In genomic region chr13:24076636-24077035, GRCh38 we compare ENCODE assay signal across 16 cellular contexts.
DNase-seq lines count a peak whose midpoint lies in the region; ATAC-seq and TF ChIP-seq lines count a peak whose summit lies in the region.
"Had no signal": no experiment of that assay in that cellular context is flagged by ENCODE, and none has a peak within 500 bp of the region (broad histone marks: within the 10 kb centered on the region; RNA-seq: fewer than 3 reads in every experiment).

No MANE protein-coding gene starts in this region.

- H3K36me3 ChIP-seq in esophagus muscularis mucosa, result no peaks in the 10 kb centered on the region
- H3K36me3 ChIP-seq: thoracic aorta had no signal

- peaks cover 6% of the 10 kb centered on the region for H3K4me1 Mint-ChIP-seq in stimulated activated naive CD8-positive, alpha-beta T cell treated with anti-CD3 and anti-CD28 coated beads, Interleukin-15, amount 100 ng/mL, for 72 hours
- H3K4me1 Mint-ChIP-seq in activated CD8-positive, alpha-beta T cell treated with anti-CD3 and anti-CD28 coated beads, Interleukin-2, amount 10 ng/mL, durations not matched to agents 7 days and 5 days (ENCODE audit: low read depth), result peaks cover 12% of the 10 kb centered on the region
- H3K4me1 Mint-ChIP-seq: activated naive CD8-positive, alpha-beta T cell treated with anti-CD3 and anti-CD28 coated beads for 36 hours had no signal

- TF ChIP-seq EP300 in esophagus muscularis mucosa (IDR thresholded peaks at IDR 0.05), result no peak

- intact Hi-C loops in esophagus muscularis mucosa (cut with DNase I), result no loop called here

- no peaks in the 10 kb centered on the region for H3K36me3 Mint-ChIP-seq in activated CD8-positive, alpha-beta T cell treated with anti-CD3 and anti-CD28 coated beads, Interleukin-2, amount 10 ng/mL, durations not matched to agents 7 days and 5 days (ENCODE audit: low read depth)
- H3K36me3 Mint-ChIP-seq: activated naive CD8-positive, alpha-beta T cell treated with anti-CD3 and anti-CD28 coated beads for 36 hours had no signal

- peaks cover 0 to 25% (median 5%) of the 10 kb centered on the region in 4 donors for H3K4me1 ChIP-seq in esophagus muscularis mucosa

- H3K27ac ChIP-seq in layer of hippocampus (ENCODE audit: low read depth, low read length) (peak overlapping the region; percentile 53), esophagus muscularis mucosa (replicated peaks in 1 of 4) (no peak overlapping the region)

- no peaks in the 10 kb centered on the region for H3K9me3 Mint-ChIP-seq in stimulated activated naive CD8-positive, alpha-beta T cell treated with anti-CD3 and anti-CD28 coated beads, Interleukin-15, amount 100 ng/mL, for 72 hours
- no peaks in the 10 kb centered on the region for H3K9me3 Mint-ChIP-seq in activated CD8-positive, alpha-beta T cell treated with anti-CD3 and anti-CD28 coated beads, Interleukin-2, amount 10 ng/mL, durations not matched to agents 7 days and 5 days (ENCODE audit: insufficient read depth)
- H3K9me3 Mint-ChIP-seq: activated naive CD8-positive, alpha-beta T cell treated with anti-CD3 and anti-CD28 coated beads for 36 hours; activated T-cell treated with anti-CD3 and anti-CD28 coated beads, Interleukin-2, amount 50 U/mL, for 4 hours; nephron progenitor cell had no signal

- no peak overlapping the region for H3K4me3 ChIP-seq in esophagus muscularis mucosa
- H3K4me3 ChIP-seq: thoracic aorta had no signal

- POLR2A ChIA-PET in activated CD8-positive, alpha-beta T cell treated with anti-CD3 and anti-CD28 coated beads, Interleukin-2, amount 10 ng/mL, durations not matched to agents 7 days and 5 days (lab: Charles Lee), result no interaction called here

- CTCF ChIA-PET in activated CD8-positive, alpha-beta T cell treated with anti-CD3 and anti-CD28 coated beads, Interleukin-2, amount 10 ng/mL, durations not matched to agents 7 days and 5 days (lab: Charles Lee), result interaction anchor here (1.3 kb wide), 1 partner anchor 57 kb away, joined by 3 read pairs; no protein-coding TSS in a partner anchor

- 90% methylated on average over 8 of the region's 8 CpGs for WGBS in esophagus muscularis mucosa

- DNase-seq in stimulated activated naive CD8-positive, alpha-beta T cell treated with anti-CD3 and anti-CD28 coated beads, Interleukin-15, amount 100 ng/mL, for 72 hours, result no peak
- no peak for DNase-seq in stimulated activated naive CD8-positive, alpha-beta T cell treated with anti-CD3 and anti-CD28 coated beads, Interleukin-15, Interleukin-2, amounts not matched to agents 100 U/mL and 50 U/mL, for 24 hours
- no peak for DNase-seq in activated CD8-positive, alpha-beta T cell treated with anti-CD3 and anti-CD28 coated beads, Interleukin-2, amount 10 ng/mL, durations not matched to agents 7 days and 5 days
- DNase-seq in esophagus muscularis mucosa (ENCODE audit: extremely low spot score) (no peak), hippocampal formation (lab: John Stamatoyannopoulos, UW) (no peak), foreskin melanocyte (no peak), globus pallidus (ENCODE audit: low spot score) (no peak)
- DNase-seq: activated naive CD8-positive, alpha-beta T cell treated with anti-CD3 and anti-CD28 coated beads for 36 hours; activated T-cell treated with anti-CD3 and anti-CD28 coated beads, Interleukin-2, amount 50 U/mL, for 4 hours; GF-D8; mammary epithelial cell; nephron progenitor cell had no signal

- TF ChIP-seq POLR2A in esophagus muscularis mucosa (IDR thresholded peaks at IDR 0.05; ENCODE audit: low read depth), result no peak

- peak overlapping the region; percentile 28 to 30 for H3K4me3 Mint-ChIP-seq in stimulated activated naive CD8-positive, alpha-beta T cell treated with anti-CD3 and anti-CD28 coated beads, Interleukin-15, amount 100 ng/mL, for 72 hours
- H3K4me3 Mint-ChIP-seq in activated CD8-positive, alpha-beta T cell treated with anti-CD3 and anti-CD28 coated beads, Interleukin-2, amount 10 ng/mL, durations not matched to agents 7 days and 5 days, result peak overlapping the region; percentile 16
- H3K4me3 Mint-ChIP-seq: activated naive CD8-positive, alpha-beta T cell treated with anti-CD3 and anti-CD28 coated beads for 36 hours; activated T-cell treated with anti-CD3 and anti-CD28 coated beads, Interleukin-2, amount 50 U/mL, for 4 hours; nephron progenitor cell had no signal

- TF ChIP-seq CTCF in esophagus muscularis mucosa (IDR thresholded peaks at IDR 0.05), result no peak

- no peak for ATAC-seq in stimulated activated naive CD8-positive, alpha-beta T cell treated with anti-CD3 and anti-CD28 coated beads, Interleukin-15, amount 100 ng/mL, for 72 hours
- ATAC-seq in stimulated activated naive CD8-positive, alpha-beta T cell treated with anti-CD3 and anti-CD28 coated beads, Interleukin-15, Interleukin-2, amounts not matched to agents 100 U/mL and 50 U/mL, for 24 hours, result no peak
- ATAC-seq in activated CD8-positive, alpha-beta T cell treated with anti-CD3 and anti-CD28 coated beads, Interleukin-2, amount 10 ng/mL, durations not matched to agents 7 days and 5 days, result no peak
- ATAC-seq: activated T-cell treated with anti-CD3 and anti-CD28 coated beads, Interleukin-2, amount 50 U/mL, for 4 hours; HCT116; Panc1 had no signal

- no peak overlapping the region for H3K27ac Mint-ChIP-seq in stimulated activated naive CD8-positive, alpha-beta T cell treated with anti-CD3 and anti-CD28 coated beads, Interleukin-15, amount 100 ng/mL, for 72 hours
- H3K27ac Mint-ChIP-seq in activated CD8-positive, alpha-beta T cell treated with anti-CD3 and anti-CD28 coated beads, Interleukin-2, amount 10 ng/mL, durations not matched to agents 7 days and 5 days, result no peak overlapping the region
- H3K27ac Mint-ChIP-seq: activated naive CD8-positive, alpha-beta T cell treated with anti-CD3 and anti-CD28 coated beads for 36 hours; nephron progenitor cell had no signal

- H3K9me3 ChIP-seq in esophagus muscularis mucosa, result no peaks in the 10 kb centered on the region
- H3K9me3 ChIP-seq: thoracic aorta had no signal

- H3K27me3 Mint-ChIP-seq in stimulated activated naive CD8-positive, alpha-beta T cell treated with anti-CD3 and anti-CD28 coated beads, Interleukin-15, amount 100 ng/mL, for 72 hours, result peaks cover 8% of the 10 kb centered on the region
- H3K27me3 Mint-ChIP-seq in activated CD8-positive, alpha-beta T cell treated with anti-CD3 and anti-CD28 coated beads, Interleukin-2, amount 10 ng/mL, durations not matched to agents 7 days and 5 days (ENCODE audit: low read depth), result no peaks in the 10 kb centered on the region

- H3K27me3 ChIP-seq in layer of hippocampus (ENCODE audit: control insufficient read depth, insufficient read depth, low read length) (no peaks in the 10 kb centered on the region), esophagus muscularis mucosa (no peaks in the 10 kb centered on the region)
